ENCODE assay signal across 8 cellular contexts in the genomic region with DNA sequence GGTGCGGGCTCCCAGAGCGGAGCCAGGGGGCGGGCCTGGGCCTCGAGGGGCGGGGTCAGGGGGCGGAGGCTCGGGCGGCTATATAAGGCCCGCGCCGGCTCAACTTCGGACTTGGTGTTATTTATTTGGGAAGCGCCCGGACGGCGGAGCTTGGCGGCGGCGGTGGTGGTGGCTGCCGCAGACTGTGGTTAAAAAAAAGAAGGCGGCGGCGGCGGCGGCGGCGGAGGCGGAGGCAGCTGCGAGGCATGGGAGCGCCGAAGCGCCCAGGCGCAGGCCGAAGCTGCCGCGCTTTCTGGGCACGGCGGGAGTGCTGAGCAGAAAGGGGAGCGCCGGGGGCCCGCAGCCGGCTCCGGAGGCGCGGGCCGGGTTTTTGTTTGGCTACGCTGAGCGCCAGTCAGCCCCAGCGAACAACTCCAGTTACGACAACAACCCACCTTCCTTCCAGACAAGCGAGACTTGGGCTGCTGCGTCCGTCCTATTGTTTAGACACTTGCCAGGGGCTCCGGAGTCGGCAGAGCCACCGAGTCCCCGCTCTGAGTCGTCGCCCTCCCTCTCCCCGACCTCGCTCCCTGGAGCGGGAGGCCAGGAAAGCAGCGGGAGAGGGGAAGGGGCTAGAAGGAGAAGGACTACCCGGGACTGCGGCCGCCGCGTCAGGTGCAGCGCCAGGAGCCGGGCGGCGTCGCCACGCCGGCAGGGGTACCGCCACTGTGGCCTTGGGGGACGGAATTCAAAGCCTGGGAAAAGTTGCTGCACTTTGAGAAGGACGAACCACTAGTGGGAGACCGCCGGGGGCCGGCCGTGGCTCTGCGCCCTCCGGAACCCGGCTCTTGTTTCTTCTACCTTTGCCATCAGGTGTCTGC. TPM values are rescaled to one million over a fixed set of nuclear protein-coding genes. Genes with fewer than 3 reads are reported as not detected.
DNase-seq lines count a peak whose midpoint lies in the region; ATAC-seq, FAIRE-seq and TF ChIP-seq lines count a peak whose summit lies in the region.

A gene with protein sequence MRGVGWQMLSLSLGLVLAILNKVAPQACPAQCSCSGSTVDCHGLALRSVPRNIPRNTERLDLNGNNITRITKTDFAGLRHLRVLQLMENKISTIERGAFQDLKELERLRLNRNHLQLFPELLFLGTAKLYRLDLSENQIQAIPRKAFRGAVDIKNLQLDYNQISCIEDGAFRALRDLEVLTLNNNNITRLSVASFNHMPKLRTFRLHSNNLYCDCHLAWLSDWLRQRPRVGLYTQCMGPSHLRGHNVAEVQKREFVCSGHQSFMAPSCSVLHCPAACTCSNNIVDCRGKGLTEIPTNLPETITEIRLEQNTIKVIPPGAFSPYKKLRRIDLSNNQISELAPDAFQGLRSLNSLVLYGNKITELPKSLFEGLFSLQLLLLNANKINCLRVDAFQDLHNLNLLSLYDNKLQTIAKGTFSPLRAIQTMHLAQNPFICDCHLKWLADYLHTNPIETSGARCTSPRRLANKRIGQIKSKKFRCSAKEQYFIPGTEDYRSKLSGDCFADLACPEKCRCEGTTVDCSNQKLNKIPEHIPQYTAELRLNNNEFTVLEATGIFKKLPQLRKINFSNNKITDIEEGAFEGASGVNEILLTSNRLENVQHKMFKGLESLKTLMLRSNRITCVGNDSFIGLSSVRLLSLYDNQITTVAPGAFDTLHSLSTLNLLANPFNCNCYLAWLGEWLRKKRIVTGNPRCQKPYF (N-terminal part only) (plus strand): TSS at position 110 of the 860 bp plus-strand sequence. CDS start 1,911 bp downstream, outside the sequence.

- FAIRE-seq in HTR-8/SVneo (lab: Jason Lieb, UNC): no peak

- H3K36me3 ChIP-seq in Peyer's patch (no peaks in the 10 kb centered on the region), breast epithelium (no peaks in the 10 kb centered on the region)

- intact Hi-C loops in breast epithelium (cut with DNase I; ENCODE audit: low total_unique reads): no loop called here

- H3K4me1 ChIP-seq in Peyer's patch (peaks cover 0 to 20% (median 0%) of the 10 kb centered on the region in 4 donors), breast epithelium (peaks cover 0 to 4% of the 10 kb centered on the region in 2 donors)

- H3K27ac ChIP-seq in Peyer's patch (peak within 1 kb of the TSS in 3 of 4 donors; percentile 2 to 10 (median 9)), breast epithelium (peak within 1 kb of the TSS; percentile 29 to 76), skin epidermis (peak within 1 kb of the TSS in 13 of 21 experiments; percentile 9 to 74 (median 43))

- peak; percentile 77 for ATAC-seq in GM21528 (IDR thresholded peaks at IDR 0.05; ENCODE audit: low FRiP score, unreplicated experiment)

- DNase-seq in ELF-1 (ENCODE audit: low read depth, low spot score) (peak; percentile 88), HTR-8/SVneo (ENCODE audit: insufficient read length, low spot score) (peak; percentile 74), Peyer's patch (peak in 2 of 3 donors; percentile 71 to 76), breast epithelium (ENCODE audit: low spot score in 2 of 2) (peak; percentile 49 to 86), iPS-NIHi7 (ENCODE audit: extremely low spot score) (peak; percentile 94), activated gamma-delta T cell (lab: John Stamatoyannopoulos, UW) (no peak)

- peak in 1 of 2 donors; percentile 27 for TF ChIP-seq POLR2A in Peyer's patch (IDR thresholded peaks at IDR 0.05)
- no peak for TF ChIP-seq POLR2A in breast epithelium (IDR thresholded peaks at IDR 0.05)

- H3K4me3 ChIP-seq in Peyer's patch: peak within 1 kb of the TSS; percentile 33 to 52 (median 42)
- peak within 1 kb of the TSS; percentile 65 to 73 (median 66) for H3K4me3 ChIP-seq in breast epithelium
- peak within 1 kb of the TSS; percentile 27 to 56 (median 44) for H3K4me3 ChIP-seq in skin epidermis

- H3K27me3 ChIP-seq in Peyer's patch: peaks cover 0 to 11% of the 10 kb centered on the region in 2 donors
- peaks cover 0 to 42% of the 10 kb centered on the region in 2 donors for H3K27me3 ChIP-seq in breast epithelium

- no peaks in the 10 kb centered on the region for H3K9me3 ChIP-seq in Peyer's patch
- no peaks in the 10 kb centered on the region for H3K9me3 ChIP-seq in breast epithelium

- TF ChIP-seq CTCF in Peyer's patch (IDR thresholded peaks at IDR 0.05) (no peak), breast epithelium (IDR thresholded peaks at IDR 0.05) (no peak)

RNA-seq across cellular contexts. Expression of the gene that starts here (rescaled TPM):
- total RNA-seq in Peyer's patch (10 to 100 TPM in 1 of 4 donors, 1 to 10 TPM in 3; 3.3 to 11.6 (median 5.5) TPM), breast epithelium (10 to 100 TPM; 15.7 to 20.3 (median 15.8) TPM)
